In the genomic region with DNA sequence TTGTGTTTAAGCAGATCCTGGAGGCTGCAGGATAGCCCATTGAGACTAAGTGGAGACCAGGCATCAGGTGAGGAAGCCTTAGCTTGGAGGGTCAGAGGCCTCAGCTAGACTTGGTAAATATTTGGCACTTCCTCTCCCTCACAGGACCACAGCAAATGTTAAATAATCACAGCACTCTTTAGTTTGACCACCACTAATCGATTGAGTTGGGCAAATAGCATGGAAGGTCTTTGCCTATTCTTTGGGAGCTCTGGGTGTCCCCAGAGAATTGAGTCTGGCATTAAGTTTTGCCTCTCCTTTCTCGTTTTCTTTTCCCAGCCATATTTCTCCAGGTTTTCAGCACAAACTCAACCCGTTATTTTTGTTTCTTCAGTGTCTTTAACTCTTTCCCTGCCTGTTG, we compare ENCODE assay signal across 16 cellular contexts.
"Had no signal": no experiment of that assay in that cellular context is flagged by ENCODE, and none has a peak within 500 bp of the region (broad histone marks: within the 10 kb centered on the region; RNA-seq: fewer than 3 reads in every experiment).

No MANE protein-coding gene starts in this region.

- H3K27ac Mint-ChIP-seq: nephron had no signal

- H3K4me3 ChIP-seq: SJCRH30, stomach, transverse colon had no signal

- DNase-seq: activated CD4-positive, alpha-beta T cell treated with anti-CD3 and anti-CD28 coated beads, Interleukin-2, amount 50 U/mL, for 4 hours; activated CD4-positive, CD25-positive, alpha-beta regulatory T cell treated with anti-CD3 and anti-CD28 coated beads, Interleukin-2, amount 50 U/mL, for 72 hours; activated gamma-delta T cell treated with Interleukin-2 at 50 U/mL for 16 hours; activated T-cell treated with anti-CD3 and anti-CD28 coated beads, Interleukin-2, amount 50 U/mL, for 4 hours; erythroblast; glutamatergic neuron; SJCRH30; stimulated activated CD4-positive, alpha-beta T cell treated with anti-CD3 and anti-CD28 coated beads, Interleukin-15, amount 100 ng/mL, for 24 hours; stimulated activated CD4-positive, alpha-beta T cell treated with anti-CD3 and anti-CD28 coated beads, Interleukin-4, amount 100 ng/mL, for 4 hours; stomach; T-helper 9 cell; transverse colon had no signal

- H3K4me1 ChIP-seq: SJCRH30 had no signal

- ATAC-seq: activated T-cell treated with anti-CD3 and anti-CD28 coated beads, Interleukin-2, amount 50 U/mL, for 4 hours; left lobe of liver had no signal

- H3K4me3 Mint-ChIP-seq: activated T-cell treated with anti-CD3 and anti-CD28 coated beads, Interleukin-2, amount 50 U/mL, for 4 hours; central memory CD8-positive, alpha-beta T cell; memory B cell; nephron had no signal

- H3K27ac ChIP-seq: SJCRH30 had no signal

- H3K9me3 Mint-ChIP-seq: activated T-cell treated with anti-CD3 and anti-CD28 coated beads, Interleukin-2, amount 50 U/mL, for 4 hours; central memory CD8-positive, alpha-beta T cell; memory B cell; nephron had no signal

- H3K27me3 Mint-ChIP-seq: central memory CD8-positive, alpha-beta T cell; memory B cell had no signal

- H3K36me3 ChIP-seq: SJCRH30, stomach, transverse colon had no signal

- H3K9me3 ChIP-seq: SJCRH30, stomach, transverse colon had no signal

- H3K27me3 ChIP-seq: SJCRH30, stomach, transverse colon had no signal
